Comparison of ENCODE assay signal across 8 cellular contexts in the genomic region with DNA sequence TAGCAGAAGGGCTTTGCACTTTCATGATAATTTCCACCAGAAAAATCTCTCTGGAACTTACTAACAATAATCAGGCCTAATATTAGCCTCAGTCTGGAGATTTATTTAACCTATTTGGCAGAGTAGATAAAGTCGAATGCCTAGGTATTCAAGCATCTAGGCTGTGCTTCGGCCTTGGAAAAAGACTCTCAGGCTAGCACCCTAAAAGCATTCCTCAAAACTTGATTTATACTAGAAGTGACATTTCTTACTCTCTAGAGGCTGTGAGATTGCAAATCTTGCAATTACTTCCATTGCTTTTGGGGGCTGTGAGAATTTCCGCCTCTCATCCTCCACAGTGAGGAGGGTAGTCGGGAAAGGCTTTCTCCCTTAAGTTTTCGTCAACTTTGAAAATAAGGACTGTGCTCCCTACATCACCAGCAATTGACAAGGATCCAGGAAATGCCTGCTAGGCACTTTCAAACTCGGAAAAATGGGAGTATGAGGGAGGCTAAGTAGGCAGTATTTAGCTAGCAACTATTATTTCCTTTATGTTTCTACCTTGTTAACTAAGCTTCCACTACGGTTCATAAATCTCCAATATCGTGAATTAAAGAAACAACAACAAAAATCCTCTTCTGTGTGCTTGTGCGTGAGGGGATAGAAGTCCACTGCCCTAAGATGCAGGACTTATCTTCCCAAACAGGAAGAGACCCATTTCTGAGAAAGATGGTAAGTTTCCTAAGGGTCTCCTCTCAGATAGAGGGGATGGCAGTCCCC. TPM values are rescaled to one million over a fixed set of nuclear protein-coding genes. Genes with fewer than 3 reads are reported as not detected.
DNase-seq lines count a peak whose midpoint lies in the region; ATAC-seq and TF ChIP-seq lines count a peak whose summit lies in the region.

No MANE protein-coding gene starts in this region.

- ATAC-seq in natural killer cell: no peak
- no peak for ATAC-seq in GM21786 (IDR thresholded peaks at IDR 0.05; ENCODE audit: unreplicated experiment)

- H3K4me3 ChIP-seq in BJ (ENCODE audit: low read depth, low read length): peak overlapping the region; percentile 77
- peak overlapping the region; percentile 76 for H3K4me3 ChIP-seq in Loucy (ENCODE audit: low read length, poor library complexity, severe bottlenecking)

- peak overlapping the region; percentile 78 for H3K9ac ChIP-seq in Loucy (ENCODE audit: low read depth, low read length, poor library complexity, severe bottlenecking)

- H3K27me3 ChIP-seq in BJ (ENCODE audit: control insufficient read depth, insufficient read depth, low read length): no peaks in the 10 kb centered on the region
- no peaks in the 10 kb centered on the region for H3K27me3 ChIP-seq in Loucy (ENCODE audit: insufficient read depth, low read length, poor library complexity, severe bottlenecking)

- peak overlapping the region; percentile 98 for H3K27ac Mint-ChIP-seq in dendritic cell treated with granulocyte-macrophage colony-stimulating factor and Interleukin-4, amounts not matched to agents 40 ng/mL and 50 ng/mL, for 4 days
- peak overlapping the region; percentile 88 to 98 for H3K27ac Mint-ChIP-seq in natural killer cell

- peak overlapping the region; percentile 74 for H3K4me2 ChIP-seq in Loucy (ENCODE audit: low read depth, low read length, poor library complexity, severe bottlenecking)

- H3K4me3 Mint-ChIP-seq in dendritic cell treated with granulocyte-macrophage colony-stimulating factor and Interleukin-4, amounts not matched to agents 40 ng/mL and 50 ng/mL, for 4 days: peak overlapping the region; percentile 96
- H3K4me3 Mint-ChIP-seq in natural killer cell: peak overlapping the region; percentile 95

- H3F3A ChIP-seq in Loucy (ENCODE audit: low read depth): no peaks in the 10 kb centered on the region

- no peaks in the 10 kb centered on the region for H3K36me3 ChIP-seq in BJ (ENCODE audit: control insufficient read depth, insufficient read depth, low read length)
- no peaks in the 10 kb centered on the region for H3K36me3 ChIP-seq in Loucy (ENCODE audit: insufficient read depth, low read length)

- H3K4me1 Mint-ChIP-seq in dendritic cell treated with granulocyte-macrophage colony-stimulating factor and Interleukin-4, amounts not matched to agents 40 ng/mL and 50 ng/mL, for 4 days (ENCODE audit: low read depth): peaks cover 24% of the 10 kb centered on the region
- H3K4me1 Mint-ChIP-seq in natural killer cell: peaks cover 35 to 38% of the 10 kb centered on the region in 2 donors

- peaks cover 5% of the 10 kb centered on the region for H4K20me1 ChIP-seq in Loucy (ENCODE audit: insufficient read depth, low read length, poor library complexity, severe bottlenecking)

- intact Hi-C loops in dendritic cell treated with granulocyte-macrophage colony-stimulating factor and Interleukin-4, amounts not matched to agents 40 ng/mL and 50 ng/mL, for 4 days (cut with micrococcal nuclease): loop anchor here (2.0 to 10.0 kb wide), 3 partner anchors 537 to 625 kb away; no protein-coding TSS in a partner anchor
- intact Hi-C loops in natural killer cell (cut with micrococcal nuclease): loop anchor here (5.0 kb wide), 1 partner anchor 1565 kb away; the partner anchor contains the start of gene GTF2B

- H3K9me3 ChIP-seq in Loucy (ENCODE audit: insufficient read depth, low read depth, low read length): no peaks in the 10 kb centered on the region

- POLR2A ChIA-PET in BJ (lab: Charles Lee): no interaction called here

- peaks cover 10% of the 10 kb centered on the region for H3K4me1 ChIP-seq in Loucy (ENCODE audit: insufficient read depth, low read length, poor library complexity, severe bottlenecking)

- peaks cover 23% of the 10 kb centered on the region for H3K79me2 ChIP-seq in Loucy (ENCODE audit: insufficient read depth, low read length)

- TF ChIP-seq CTCF in BJ (IDR thresholded peaks at IDR 0.05; ENCODE audit: insufficient read depth, low read depth, low read length) (no peak), Loucy (conservative IDR thresholded peaks at IDR 0.05; ENCODE audit: low read length) (no peak), natural killer cell (IDR thresholded peaks at IDR 0.05) (no peak)

- no peaks in the 10 kb centered on the region for H3K9me3 Mint-ChIP-seq in dendritic cell treated with granulocyte-macrophage colony-stimulating factor and Interleukin-4, amounts not matched to agents 40 ng/mL and 50 ng/mL, for 4 days
- no peaks in the 10 kb centered on the region for H3K9me3 Mint-ChIP-seq in natural killer cell

- peak overlapping the region; percentile 91 for H2AFZ ChIP-seq in Loucy (ENCODE audit: low read length)

- CTCF ChIA-PET in BJ (lab: Yijun Ruan, JAX): interaction anchor here (0.6 to 4.3 kb wide), 7 partner anchors 11 to 735 kb away, joined by 3 to 31 read pairs (median 4); no protein-coding TSS in a partner anchor

- no peaks in the 10 kb centered on the region for H3K9me2 ChIP-seq in Loucy (replicated peaks; ENCODE audit: low read depth, low read length)

- DNase-seq in BJ (ENCODE audit: low read depth) (no peak), natural killer cell (no peak), NCI-H446 (lab: John Stamatoyannopoulos, UW) (no peak), A172 (ENCODE audit: low spot score) (no peak), NCI-H1092 (lab: John Stamatoyannopoulos, UW) (no peak)

- H3K27me3 Mint-ChIP-seq in dendritic cell treated with granulocyte-macrophage colony-stimulating factor and Interleukin-4, amounts not matched to agents 40 ng/mL and 50 ng/mL, for 4 days: peaks cover 3% of the 10 kb centered on the region
- no peaks in the 10 kb centered on the region for H3K27me3 Mint-ChIP-seq in natural killer cell (ENCODE audit: low read depth in 2 of 2)

- H3K36me3 Mint-ChIP-seq in dendritic cell treated with granulocyte-macrophage colony-stimulating factor and Interleukin-4, amounts not matched to agents 40 ng/mL and 50 ng/mL, for 4 days (ENCODE audit: low read depth): peaks cover 33% of the 10 kb centered on the region
- H3K36me3 Mint-ChIP-seq in natural killer cell: no peaks in the 10 kb centered on the region

RNA-seq across cellular contexts. Expression of gene LMO4, which starts 1.1 kb away (rescaled TPM):
- 77.9 and 81.9 TPM in 2 replicates for polyA plus RNA-seq in BJ (2011; rRNA removed)
- polyA minus RNA-seq in BJ (2011; rRNA and poly(A)+ RNA removed): 22.0 and 30.8 TPM in 2 replicates
- total RNA-seq in natural killer cell: 10 to 100 TPM; 38.2 to 50.1 (median 50.0) TPM
- total RNA-seq in A172 (2014; rRNA removed; shearing (Covaris generic)): 40.0 and 55.3 TPM in 2 replicates
